Comparison of ENCODE assay signal across 22 cellular contexts in the genomic region with DNA sequence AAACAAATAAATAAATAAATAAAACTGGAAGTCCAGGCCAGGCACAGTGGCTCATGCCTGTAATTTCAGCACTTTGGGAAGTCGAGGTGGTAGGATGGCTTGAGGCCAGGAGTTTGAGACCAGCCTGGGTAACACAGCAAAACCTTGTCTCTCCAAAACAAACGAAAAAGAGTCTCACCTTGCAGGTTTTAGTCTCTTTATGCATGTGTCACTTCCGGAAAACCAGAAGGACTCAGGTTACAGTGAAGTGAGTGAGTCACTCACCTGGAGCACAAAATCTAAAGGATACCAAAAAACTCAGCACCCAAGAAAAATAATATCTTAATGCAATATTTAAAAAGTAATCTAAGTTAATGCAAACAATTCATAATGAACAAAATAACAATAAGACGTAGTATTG. TPM values are rescaled to one million over a fixed set of nuclear protein-coding genes. Genes with fewer than 3 reads are reported as not detected.
"Had no signal": no experiment of that assay in that cellular context is flagged by ENCODE, and none has a peak within 500 bp of the region (broad histone marks: within the 10 kb centered on the region; RNA-seq: fewer than 3 reads in every experiment).

No MANE protein-coding gene starts in this region.

- DNase-seq: activated CD4-positive, alpha-beta T cell treated with anti-CD3 and anti-CD28 coated beads for 36 hours; activated CD8-positive, alpha-beta memory T cell treated with anti-CD3 and anti-CD28 coated beads, Interleukin-2, amount 50 U/mL, for 4 hours; activated CD8-positive, alpha-beta T cell treated with anti-CD3 and anti-CD28 coated beads for 36 hours; activated gamma-delta T cell treated with Interleukin-2 at 50 U/mL for 16 hours; activated naive CD8-positive, alpha-beta T cell treated with anti-CD3 and anti-CD28 coated beads, Interleukin-2, amount 10 ng/mL, durations not matched to agents 7 days and 5 days; activated T-cell treated with anti-CD3 and anti-CD28 coated beads, Interleukin-2, amount 50 U/mL, for 72 hours; anterior cingulate cortex; dorsolateral prefrontal cortex; esophagus squamous epithelium; foreskin fibroblast; nephron progenitor cell; psoas muscle; stimulated activated CD4-positive, alpha-beta T cell treated with anti-CD3 and anti-CD28 coated beads, Interleukin-12 subunit alpha, Interleukin-12 subunit beta, amount 100 ng/mL, for 4 hours; stimulated activated naive CD4-positive, alpha-beta T cell; substantia nigra; T1000; transverse colon had no signal

- H3K4me3 Mint-ChIP-seq: activated CD4-positive, alpha-beta T cell treated with anti-CD3 and anti-CD28 coated beads for 36 hours; activated CD8-positive, alpha-beta T cell treated with anti-CD3 and anti-CD28 coated beads for 36 hours; activated naive CD8-positive, alpha-beta T cell treated with anti-CD3 and anti-CD28 coated beads, Interleukin-2, amount 10 ng/mL, durations not matched to agents 7 days and 5 days; activated T-cell treated with anti-CD3 and anti-CD28 coated beads, Interleukin-2, amount 50 U/mL, for 72 hours; memory B cell; nephron progenitor cell had no signal

- H3K27ac ChIP-seq: dorsolateral prefrontal cortex, esophagus squamous epithelium, psoas muscle, sigmoid colon, transverse colon, VCaP had no signal

- H3K36me3 ChIP-seq: esophagus squamous epithelium, sigmoid colon, transverse colon had no signal

- H3K9me3 Mint-ChIP-seq: activated CD8-positive, alpha-beta T cell treated with anti-CD3 and anti-CD28 coated beads for 36 hours; activated naive CD8-positive, alpha-beta T cell treated with anti-CD3 and anti-CD28 coated beads, Interleukin-2, amount 10 ng/mL, durations not matched to agents 7 days and 5 days; memory B cell had no signal

- H3K27me3 ChIP-seq: esophagus squamous epithelium, sigmoid colon, transverse colon had no signal

- H3K36me3 Mint-ChIP-seq: activated naive CD8-positive, alpha-beta T cell treated with anti-CD3 and anti-CD28 coated beads, Interleukin-2, amount 10 ng/mL, durations not matched to agents 7 days and 5 days; memory B cell had no signal

- ATAC-seq: activated CD4-positive, alpha-beta T cell treated with anti-CD3 and anti-CD28 coated beads for 36 hours; activated CD8-positive, alpha-beta T cell treated with anti-CD3 and anti-CD28 coated beads for 36 hours; activated T-cell treated with anti-CD3 and anti-CD28 coated beads, Interleukin-2, amount 50 U/mL, for 72 hours; left lobe of liver; psoas muscle had no signal

- H3K4me3 ChIP-seq: dorsolateral prefrontal cortex, esophagus squamous epithelium, psoas muscle, sigmoid colon, transverse colon had no signal

- H3K27me3 Mint-ChIP-seq: activated CD8-positive, alpha-beta T cell treated with anti-CD3 and anti-CD28 coated beads for 36 hours had no signal

- H3K9me3 ChIP-seq: esophagus squamous epithelium, psoas muscle, sigmoid colon, transverse colon had no signal

- H3K4me1 ChIP-seq: psoas muscle, sigmoid colon had no signal

- H3K27ac Mint-ChIP-seq: activated CD4-positive, alpha-beta T cell treated with anti-CD3 and anti-CD28 coated beads for 36 hours; activated CD8-positive, alpha-beta T cell treated with anti-CD3 and anti-CD28 coated beads for 36 hours; activated naive CD8-positive, alpha-beta T cell treated with anti-CD3 and anti-CD28 coated beads, Interleukin-2, amount 10 ng/mL, durations not matched to agents 7 days and 5 days; activated T-cell treated with anti-CD3 and anti-CD28 coated beads, Interleukin-2, amount 50 U/mL, for 72 hours; memory B cell; nephron progenitor cell had no signal

- H3K4me1 Mint-ChIP-seq: activated CD4-positive, alpha-beta T cell treated with anti-CD3 and anti-CD28 coated beads for 36 hours; activated naive CD8-positive, alpha-beta T cell treated with anti-CD3 and anti-CD28 coated beads, Interleukin-2, amount 10 ng/mL, durations not matched to agents 7 days and 5 days; memory B cell; nephron progenitor cell had no signal

RNA-seq across cellular contexts. Expression of gene SLC34A2, which starts 20.1 kb away (rescaled TPM):
- total RNA-seq: activated CD4-positive, alpha-beta T cell treated with anti-CD3 and anti-CD28 coated beads for 36 hours; activated CD8-positive, alpha-beta T cell treated with anti-CD3 and anti-CD28 coated beads for 36 hours; activated naive CD8-positive, alpha-beta T cell treated with anti-CD3 and anti-CD28 coated beads, Interleukin-2, amount 10 ng/mL, durations not matched to agents 7 days and 5 days; activated T-cell treated with anti-CD3 and anti-CD28 coated beads, Interleukin-2, amount 50 U/mL, for 72 hours; osteoblast; sigmoid colon; transverse colon had no signal
